Comparison of ENCODE assay signal across 19 cellular contexts in genomic region chr4:170887396-170887795, GRCh38.
A peak's percentile ranks its signal among the peaks of the same experiment; 100 is the strongest.
DNase-seq lines count a peak whose midpoint lies in the region; ATAC-seq, FAIRE-seq and TF ChIP-seq lines count a peak whose summit lies in the region.
"Had no signal": no experiment of that assay in that cellular context is flagged by ENCODE, and none has a peak within 500 bp of the region (broad histone marks: within the 10 kb centered on the region; RNA-seq: fewer than 3 reads in every experiment).

No MANE protein-coding gene starts in this region.

- H3K4me3 ChIP-seq in mesodermal cell (ENCODE audit: extremely low read depth, insufficient read depth, low read length, poor library complexity, severe bottlenecking) (no peak overlapping the region), tibial nerve (no peak overlapping the region)
- H3K4me3 ChIP-seq: SJSA1 had no signal

- H3K4me1 ChIP-seq in mesodermal cell (ENCODE audit: control insufficient read depth, insufficient read depth, low read length, poor library complexity, severe bottlenecking) (peaks cover 9% of the 10 kb centered on the region), tibial nerve (no peaks in the 10 kb centered on the region)
- H3K4me1 ChIP-seq: SJSA1 had no signal

- 80 to 93% methylated on average over 1 to 3 of the region's 3 CpGs for WGBS in mesodermal cell (ENCODE audit: insufficient coverage in 2 of 2), 2 experiments
- WGBS in tibial nerve, 2 donors, result 14 to 18% methylated on average over 3 of the region's 3 CpGs

- no peak for FAIRE-seq in frontal cortex (lab: Jason Lieb, UNC)

- no peak overlapping the region for H3K4me3 Mint-ChIP-seq in chondrocyte (ENCODE audit: unreplicated experiment)
- H3K4me3 Mint-ChIP-seq in activated T-cell treated with anti-CD3 and anti-CD28 coated beads, Interleukin-2, amount 50 U/mL, for 24 hours, result no peak overlapping the region
- H3K4me3 Mint-ChIP-seq: CD14-positive monocyte had no signal

- H3K27ac ChIP-seq in mesodermal cell (ENCODE audit: low read depth, low read length, severe bottlenecking), result peak overlapping the region; percentile 70
- no peak overlapping the region for H3K27ac ChIP-seq in tibial nerve
- H3K27ac ChIP-seq: SJSA1 had no signal

- H3K27ac Mint-ChIP-seq in chondrocyte (ENCODE audit: unreplicated experiment), result peak overlapping the region; percentile 42
- H3K27ac Mint-ChIP-seq in activated T-cell treated with anti-CD3 and anti-CD28 coated beads, Interleukin-2, amount 50 U/mL, for 24 hours, result no peak overlapping the region

- H3K36me3 ChIP-seq in mesodermal cell (ENCODE audit: control insufficient read depth, insufficient read depth, low read length) (no peaks in the 10 kb centered on the region), tibial nerve (no peaks in the 10 kb centered on the region)
- H3K36me3 ChIP-seq: SJSA1 had no signal

- H3K9me3 ChIP-seq in mesodermal cell (ENCODE audit: control insufficient read depth, low read length), result no peaks in the 10 kb centered on the region
- H3K9me3 ChIP-seq in tibial nerve, result no peaks in the 10 kb centered on the region
- H3K9me3 ChIP-seq: SJSA1 had no signal

- peaks cover 3% of the 10 kb centered on the region for H3K27me3 Mint-ChIP-seq in chondrocyte (ENCODE audit: low read depth)
- H3K27me3 Mint-ChIP-seq in activated T-cell treated with anti-CD3 and anti-CD28 coated beads, Interleukin-2, amount 50 U/mL, for 24 hours, result no peaks in the 10 kb centered on the region

- ATAC-seq in esophagus mucosa, result no peak

- TF ChIP-seq EP300 in tibial nerve (IDR thresholded peaks at IDR 0.05), result no peak

- no peak for TF ChIP-seq CTCF in chondrocyte (IDR thresholded peaks at IDR 0.05)
- TF ChIP-seq CTCF in tibial nerve (IDR thresholded peaks at IDR 0.05), result no peak

- H3K27me3 ChIP-seq in tibial nerve, result no peaks in the 10 kb centered on the region
- H3K27me3 ChIP-seq: SJSA1 had no signal

- H3K4me1 Mint-ChIP-seq in chondrocyte (ENCODE audit: low read depth), result peaks cover 4% of the 10 kb centered on the region
- no peaks in the 10 kb centered on the region for H3K4me1 Mint-ChIP-seq in activated T-cell treated with anti-CD3 and anti-CD28 coated beads, Interleukin-2, amount 50 U/mL, for 24 hours (ENCODE audit: low read depth)
- H3K4me1 Mint-ChIP-seq: CD14-positive monocyte had no signal

- H3K36me3 Mint-ChIP-seq in chondrocyte (ENCODE audit: low read depth), result no peaks in the 10 kb centered on the region
- no peaks in the 10 kb centered on the region for H3K36me3 Mint-ChIP-seq in activated T-cell treated with anti-CD3 and anti-CD28 coated beads, Interleukin-2, amount 50 U/mL, for 24 hours (ENCODE audit: low read depth)
- H3K36me3 Mint-ChIP-seq: CD14-positive monocyte had no signal

- no peak for TF ChIP-seq POLR2A in tibial nerve (IDR thresholded peaks at IDR 0.05)

- H3K9me3 Mint-ChIP-seq in chondrocyte (ENCODE audit: low read depth), result no peaks in the 10 kb centered on the region
- peaks cover 4% of the 10 kb centered on the region for H3K9me3 Mint-ChIP-seq in activated T-cell treated with anti-CD3 and anti-CD28 coated beads, Interleukin-2, amount 50 U/mL, for 24 hours

- peak; percentile 11 for DNase-seq in COLO829 (ENCODE audit: low spot score)
- DNase-seq in NCI-H82 (lab: John Stamatoyannopoulos, UW), result peak; percentile 58
- DNase-seq in chondrocyte (ENCODE audit: low spot score), result no peak
- no peak for DNase-seq in frontal cortex (ENCODE audit: low spot score in 2 of 2)
- no peak for DNase-seq in tibial nerve (ENCODE audit: low spot score in 2 of 2)
- no peak for DNase-seq in activated T-cell treated with anti-CD3 and anti-CD28 coated beads, Interleukin-2, amount 50 U/mL, for 24 hours
- DNase-seq: AML-193, COR-L47, DMS153, HCEC 1CT, NCI-H1105 treated with DMSO at 0.1 percent for 48 hours, NCI-H187, NCI-H345, NCI-H526 treated with DMSO at 0.1 percent for 48 hours, RPMI8226 had no signal

Comparison
In these comparisons a context has a peak if more than half of its experiments do, and no peak if none do; other contexts are left out.
1. DNase-seq: peak in COLO829 (single experiment) and NCI-H82 (single experiment); none in chondrocyte (single experiment), frontal cortex (0 of 2), tibial nerve (0 of 2) and activated T-cell treated with anti-CD3 and anti-CD28 coated beads, Interleukin-2, amount 50 U/mL, for 24 hours (single experiment).